Comparison of ENCODE assay signal across 8 cellular contexts in the genomic region with DNA sequence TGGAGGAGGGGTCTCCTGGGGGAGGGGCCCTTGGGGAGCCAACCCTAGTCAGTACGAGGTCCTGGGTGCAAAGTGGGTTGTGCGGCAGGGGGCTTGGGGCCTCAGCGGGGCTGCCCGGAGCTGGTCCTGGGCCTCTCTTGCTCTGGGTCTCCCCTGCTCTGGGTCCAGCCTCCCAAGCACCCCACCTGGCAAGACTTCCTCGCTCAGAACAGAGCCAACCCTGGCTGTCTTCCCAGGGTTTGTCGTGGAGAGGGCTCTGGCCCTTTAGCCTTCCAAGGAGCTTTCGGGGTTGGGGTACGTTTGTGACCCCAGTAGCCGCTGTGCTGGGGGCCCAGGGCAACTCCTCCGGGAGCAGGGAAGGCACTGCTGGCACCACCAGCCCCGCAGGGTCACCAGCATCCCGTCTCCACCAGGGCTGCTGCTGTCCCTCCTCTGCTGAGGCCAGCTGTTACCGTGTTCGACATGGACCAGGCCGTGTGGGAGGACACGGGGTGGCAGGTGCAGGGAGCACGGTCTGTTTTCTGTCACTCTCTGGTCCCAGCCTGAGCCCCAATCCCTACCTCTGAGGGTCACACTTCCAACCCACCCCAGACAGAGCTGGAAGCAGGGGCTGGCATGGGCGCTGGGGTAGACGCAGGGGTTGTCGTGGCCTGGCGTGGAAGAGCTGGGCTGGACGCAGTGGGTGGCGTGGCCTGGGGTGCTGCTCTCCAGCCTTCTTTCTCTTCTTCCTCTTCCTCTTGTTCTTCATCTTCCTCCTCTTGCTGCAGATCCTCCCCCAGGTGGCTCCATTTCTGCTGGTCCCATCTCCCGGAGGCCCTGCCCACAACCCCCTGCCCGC. TPM values are rescaled to one million over a fixed set of nuclear protein-coding genes. Genes with fewer than 3 reads are reported as not detected.
A peak's percentile ranks its signal among the peaks of the same experiment; 100 is the strongest.
DNase-seq lines count a peak whose midpoint lies in the region; ATAC-seq and TF ChIP-seq lines count a peak whose summit lies in the region.

No MANE protein-coding gene starts in this region.

- no peak for ATAC-seq in HG03342 (IDR thresholded peaks at IDR 0.05; ENCODE audit: unreplicated experiment)
- ATAC-seq in HG03045 (IDR thresholded peaks at IDR 0.05; ENCODE audit: unreplicated experiment): no peak

- intact Hi-C loops in cardiac septum (cut with DNase I): no loop called here

- peaks cover 4% of the 10 kb centered on the region for H3K36me3 ChIP-seq in right atrium auricular region

- no peaks in the 10 kb centered on the region for H3K9me3 ChIP-seq in right atrium auricular region

- peaks cover 0 to 47% of the 10 kb centered on the region in 2 donors for H3K4me1 ChIP-seq in right atrium auricular region

- H3K27me3 ChIP-seq in right atrium auricular region: no peaks in the 10 kb centered on the region

- DNase-seq in right atrium auricular region (ENCODE audit: low spot score) (no peak), cardiac septum (ENCODE audit: low spot score) (no peak), coronary artery (ENCODE audit: low spot score) (no peak), neural crest cell (ENCODE audit: low read depth, low spot score) (no peak), mesenteric fat pad (ENCODE audit: low spot score) (no peak), SIG-M5 treated with dmso at 0.1 percent for 504 hours (lab: John Stamatoyannopoulos, UW; ENCODE audit: unreplicated experiment) (no peak)

- no peaks in the 10 kb centered on the region for H3K27me3 Mint-ChIP-seq in neural crest cell (ENCODE audit: low read depth)

- TF ChIP-seq CTCF in right atrium auricular region (IDR thresholded peaks at IDR 0.05) (no peak), coronary artery (IDR thresholded peaks at IDR 0.05) (no peak), neural crest cell (conservative IDR thresholded peaks at IDR 0.05) (no peak)

- H3K27ac ChIP-seq in right atrium auricular region (peak overlapping the region; percentile 82 to 87), coronary artery (peak overlapping the region; percentile 77 to 88)

- peaks cover 6% of the 10 kb centered on the region for H3K36me3 Mint-ChIP-seq in neural crest cell (ENCODE audit: low read depth)

- no peaks in the 10 kb centered on the region for H3K9me3 Mint-ChIP-seq in neural crest cell

- peak overlapping the region; percentile 12 for H3K27ac Mint-ChIP-seq in neural crest cell (ENCODE audit: unreplicated experiment)

- no peak overlapping the region for H3K4me3 ChIP-seq in right atrium auricular region
- no peak overlapping the region for H3K4me3 ChIP-seq in coronary artery

- H3K4me3 Mint-ChIP-seq in neural crest cell: no peak overlapping the region

- peaks cover 45% of the 10 kb centered on the region for H3K4me1 Mint-ChIP-seq in neural crest cell

RNA-seq across cellular contexts. Expression of a gene that starts 22.9 kb away (rescaled TPM):
- total RNA-seq in right atrium auricular region: 1 to 10 TPM; 7.7 to 8.1 TPM
- 14.3 TPM for total RNA-seq in cardiac septum
- 14.2 and 15.3 TPM in 2 replicates for total RNA-seq in neural crest cell
- total RNA-seq in mesenteric fat pad: 30.4 TPM
